Comparison of ENCODE assay signal across 7 cellular contexts in the genomic region with DNA sequence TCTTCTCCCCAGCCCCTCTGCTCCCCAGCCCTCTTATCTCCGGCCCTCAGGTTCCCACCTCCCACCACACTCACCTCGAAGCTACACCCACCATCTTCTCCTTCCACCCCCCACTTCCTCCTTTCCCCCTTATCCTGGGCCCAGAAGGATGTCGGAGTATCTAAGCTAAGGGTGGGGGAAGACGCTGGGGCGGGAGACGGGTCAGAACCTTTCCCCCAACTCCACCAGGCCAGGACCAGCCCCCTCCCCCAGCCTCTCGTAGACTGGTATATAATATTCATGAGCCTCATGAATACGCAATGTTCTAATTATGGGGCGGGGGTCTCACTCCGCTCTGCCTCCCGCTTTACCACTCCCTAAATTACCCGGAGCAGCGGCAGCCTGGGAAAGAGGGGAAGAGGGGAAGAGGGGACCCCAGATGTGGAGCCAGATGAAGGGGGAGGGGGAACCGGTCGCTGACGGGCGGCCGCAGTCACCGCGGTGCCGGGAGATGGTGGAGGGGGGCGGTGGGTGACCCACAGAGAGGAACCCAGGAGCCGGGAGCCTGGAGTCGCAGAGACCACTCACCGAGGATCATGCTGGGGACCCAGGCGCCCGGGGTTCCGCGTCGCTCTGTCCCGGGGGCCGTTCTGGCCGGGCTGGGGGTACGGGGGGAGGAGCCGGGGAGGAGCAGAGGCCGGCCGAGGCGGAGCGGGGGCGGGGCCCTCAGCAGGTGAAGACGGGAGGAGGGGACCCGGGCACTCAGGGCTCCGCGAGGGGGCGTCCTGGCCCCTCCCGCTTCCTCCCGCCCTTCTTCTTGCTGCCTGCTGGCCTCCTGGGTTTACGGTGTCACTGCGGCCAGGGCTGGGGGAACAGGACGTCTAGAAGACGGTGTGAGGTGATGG. TPM values are rescaled to one million over a fixed set of nuclear protein-coding genes. Genes with fewer than 3 reads are reported as not detected.
A peak's percentile ranks its signal among the peaks of the same experiment; 100 is the strongest.
DNase-seq lines count a peak whose midpoint lies in the region; ATAC-seq, FAIRE-seq and TF ChIP-seq lines count a peak whose summit lies in the region.

No MANE protein-coding gene starts in this region.

- ATAC-seq in central memory CD8-positive, alpha-beta T cell (replicated peaks; ENCODE audit: extremely low read depth, poor library complexity, severe bottlenecking), result peak; percentile 68
- ATAC-seq in stimulated activated effector memory CD8-positive, alpha-beta T cell treated with anti-CD3 and anti-CD28 coated beads, Interleukin-12 subunit alpha, Interleukin-12 subunit beta, amount 100 ng/mL, for 72 hours, result peak; percentile 76

- no peak for TF ChIP-seq CTCF in mesothelial cell of epicardium (IDR thresholded peaks at IDR 0.05; ENCODE audit: unreplicated experiment)

- H3K27me3 Mint-ChIP-seq in central memory CD8-positive, alpha-beta T cell, result no peaks in the 10 kb centered on the region
- no peaks in the 10 kb centered on the region for H3K27me3 Mint-ChIP-seq in mesothelial cell of epicardium (ENCODE audit: low read depth)

- peaks cover 33% of the 10 kb centered on the region for H3K4me1 Mint-ChIP-seq in central memory CD8-positive, alpha-beta T cell
- H3K4me1 Mint-ChIP-seq in mesothelial cell of epicardium, result peaks cover 52% of the 10 kb centered on the region
- peaks cover 47% of the 10 kb centered on the region for H3K4me1 Mint-ChIP-seq in stimulated activated effector memory CD8-positive, alpha-beta T cell treated with anti-CD3 and anti-CD28 coated beads, Interleukin-12 subunit alpha, Interleukin-12 subunit beta, amount 100 ng/mL, for 72 hours

- H3K36me3 Mint-ChIP-seq in central memory CD8-positive, alpha-beta T cell (ENCODE audit: insufficient read depth), result peaks cover 14% of the 10 kb centered on the region
- no peaks in the 10 kb centered on the region for H3K36me3 Mint-ChIP-seq in mesothelial cell of epicardium
- H3K36me3 Mint-ChIP-seq in stimulated activated effector memory CD8-positive, alpha-beta T cell treated with anti-CD3 and anti-CD28 coated beads, Interleukin-12 subunit alpha, Interleukin-12 subunit beta, amount 100 ng/mL, for 72 hours, result peaks cover 47% of the 10 kb centered on the region

- FAIRE-seq in GM19239 (lab: Jason Lieb, UNC), result no peak

- peak overlapping the region; percentile 34 for H3K27ac Mint-ChIP-seq in central memory CD8-positive, alpha-beta T cell (ENCODE audit: low read depth)
- H3K27ac Mint-ChIP-seq in mesothelial cell of epicardium, result peak overlapping the region; percentile 80
- peak overlapping the region; percentile 57 for H3K27ac Mint-ChIP-seq in stimulated activated effector memory CD8-positive, alpha-beta T cell treated with anti-CD3 and anti-CD28 coated beads, Interleukin-12 subunit alpha, Interleukin-12 subunit beta, amount 100 ng/mL, for 72 hours

- DNase-seq in GM19239 (ENCODE audit: insufficient read length, low spot score) (peak; percentile 70), NCI-H1436 treated with DMSO at 0.1 percent for 48 hours (lab: John Stamatoyannopoulos, UW) (peak; percentile 34), mesothelial cell of epicardium (ENCODE audit: low spot score in 2 of 2, unreplicated experiment in 2 of 2) (peak; percentile 57 to 68), medulla oblongata (ENCODE audit: extremely low spot score) (no peak)
- peak; percentile 15 for DNase-seq in activated CD4-positive, CD25-positive, alpha-beta regulatory T cell treated with anti-CD3 and anti-CD28 coated beads, Interleukin-2, amount 50 U/mL, for 16 hours (ENCODE audit: low read depth, low spot score)
- peak; percentile 20 to 38 for DNase-seq in central memory CD8-positive, alpha-beta T cell (ENCODE audit: low spot score in 2 of 2)
- DNase-seq in stimulated activated effector memory CD8-positive, alpha-beta T cell treated with anti-CD3 and anti-CD28 coated beads, Interleukin-12 subunit alpha, Interleukin-12 subunit beta, amount 100 ng/mL, for 72 hours (ENCODE audit: low spot score in 2 of 2), result peak; percentile 56 to 77

- peak overlapping the region; percentile 47 for H3K4me3 Mint-ChIP-seq in central memory CD8-positive, alpha-beta T cell
- H3K4me3 Mint-ChIP-seq in mesothelial cell of epicardium, result peak overlapping the region; percentile 89
- peak overlapping the region; percentile 56 for H3K4me3 Mint-ChIP-seq in stimulated activated effector memory CD8-positive, alpha-beta T cell treated with anti-CD3 and anti-CD28 coated beads, Interleukin-12 subunit alpha, Interleukin-12 subunit beta, amount 100 ng/mL, for 72 hours

- no peaks in the 10 kb centered on the region for H3K9me3 Mint-ChIP-seq in central memory CD8-positive, alpha-beta T cell
- no peaks in the 10 kb centered on the region for H3K9me3 Mint-ChIP-seq in mesothelial cell of epicardium
- H3K9me3 Mint-ChIP-seq in stimulated activated effector memory CD8-positive, alpha-beta T cell treated with anti-CD3 and anti-CD28 coated beads, Interleukin-12 subunit alpha, Interleukin-12 subunit beta, amount 100 ng/mL, for 72 hours, result no peaks in the 10 kb centered on the region

RNA-seq across cellular contexts. Expression of a gene that starts 6.4 kb away (rescaled TPM):
- total RNA-seq in mesothelial cell of epicardium, result 30.5 to 35.4 TPM (median 34.2 TPM) in 3 replicates

RNA-seq across cellular contexts. Expression of a gene that starts 26.6 kb away (rescaled TPM):
- 0.18 to 0.32 TPM (median 0.24 TPM) in 3 replicates for total RNA-seq in mesothelial cell of epicardium

RNA-seq across cellular contexts. Expression of a gene that starts 28.2 kb away (rescaled TPM):
- total RNA-seq in mesothelial cell of epicardium, result 60.7 to 71.9 TPM (median 65.3 TPM) in 3 replicates
